15 cellular contexts compared by ENCODE assay signal in genomic region chr9:124934290-124934689, GRCh38. TPM values are rescaled to one million over a fixed set of nuclear protein-coding genes. Genes with fewer than 3 reads are reported as not detected.
A peak's percentile ranks its signal among the peaks of the same experiment; 100 is the strongest.
DNase-seq lines count a peak whose midpoint lies in the region; ATAC-seq and TF ChIP-seq lines count a peak whose summit lies in the region.
"Had no signal": no experiment of that assay in that cellular context is flagged by ENCODE, and none has a peak within 500 bp of the region (broad histone marks: within the 10 kb centered on the region; RNA-seq: fewer than 3 reads in every experiment).

No MANE protein-coding gene starts in this region.

- H3K27me3 ChIP-seq in Karpas-422 (ENCODE audit: low read length) = no peaks in the 10 kb centered on the region
- H3K27me3 ChIP-seq in WERI-Rb-1 (ENCODE audit: insufficient read depth, low read depth, severe bottlenecking) = no peaks in the 10 kb centered on the region
- H3K27me3 ChIP-seq: pancreas, Peyer's patch, tibial artery had no signal

- no peaks in the 10 kb centered on the region for H3K9me2 ChIP-seq in Karpas-422 (replicated peaks; ENCODE audit: insufficient read depth, low read length)

- peaks cover 17% of the 10 kb centered on the region for H3K4me1 ChIP-seq in Karpas-422 (ENCODE audit: low read length)
- H3K4me1 ChIP-seq: pancreas, Peyer's patch, tibial artery had no signal

- no peaks in the 10 kb centered on the region for H4K20me1 ChIP-seq in Karpas-422 (ENCODE audit: insufficient read depth, low read depth, low read length)

- H3K27me3 Mint-ChIP-seq in natural killer cell (ENCODE audit: low read depth in 2 of 2) = no peaks in the 10 kb centered on the region
- H3K27me3 Mint-ChIP-seq in natural killer cell treated with Interleukin-12 subunit alpha and Interleukin-12 subunit beta and Interleukin-15 and Interleukin-18, amount 100 ng/mL, for 72 hours = no peaks in the 10 kb centered on the region
- no peaks in the 10 kb centered on the region for H3K27me3 Mint-ChIP-seq in dendritic cell treated with granulocyte-macrophage colony-stimulating factor and Interleukin-4, amounts not matched to agents 40 ng/mL and 50 ng/mL, for 4 days
- H3K27me3 Mint-ChIP-seq: activated naive CD8-positive, alpha-beta T cell had no signal

- no peaks in the 10 kb centered on the region for H3K9me3 Mint-ChIP-seq in natural killer cell
- H3K9me3 Mint-ChIP-seq in natural killer cell treated with Interleukin-12 subunit alpha and Interleukin-12 subunit beta and Interleukin-15 and Interleukin-18, amount 100 ng/mL, for 72 hours = no peaks in the 10 kb centered on the region
- H3K9me3 Mint-ChIP-seq in dendritic cell treated with granulocyte-macrophage colony-stimulating factor and Interleukin-4, amounts not matched to agents 40 ng/mL and 50 ng/mL, for 4 days = no peaks in the 10 kb centered on the region
- H3K9me3 Mint-ChIP-seq: WTC11 had no signal

- H3K4me1 Mint-ChIP-seq in natural killer cell = peaks cover 7 to 13% of the 10 kb centered on the region in 2 donors
- H3K4me1 Mint-ChIP-seq in natural killer cell treated with Interleukin-12 subunit alpha and Interleukin-12 subunit beta and Interleukin-15 and Interleukin-18, amount 100 ng/mL, for 72 hours (ENCODE audit: low read depth in 2 of 2) = peaks cover 6 to 12% of the 10 kb centered on the region in 2 donors
- H3K4me1 Mint-ChIP-seq in dendritic cell treated with granulocyte-macrophage colony-stimulating factor and Interleukin-4, amounts not matched to agents 40 ng/mL and 50 ng/mL, for 4 days (ENCODE audit: low read depth) = peaks cover 20% of the 10 kb centered on the region
- H3K4me1 Mint-ChIP-seq: WTC11 had no signal

- no peak for TF ChIP-seq CTCF in natural killer cell (IDR thresholded peaks at IDR 0.05)
- TF ChIP-seq CTCF in WERI-Rb-1 (IDR thresholded peaks at IDR 0.05; ENCODE audit: low read depth, low read length) = no peak

- H3K4me3 Mint-ChIP-seq in natural killer cell = no peak overlapping the region
- H3K4me3 Mint-ChIP-seq in natural killer cell treated with Interleukin-12 subunit alpha and Interleukin-12 subunit beta and Interleukin-15 and Interleukin-18, amount 100 ng/mL, for 72 hours = no peak overlapping the region
- H3K4me3 Mint-ChIP-seq in dendritic cell treated with granulocyte-macrophage colony-stimulating factor and Interleukin-4, amounts not matched to agents 40 ng/mL and 50 ng/mL, for 4 days = no peak overlapping the region
- H3K4me3 Mint-ChIP-seq: activated naive CD8-positive, alpha-beta T cell; WTC11 had no signal

- intact Hi-C loops in natural killer cell (cut with micrococcal nuclease) = no loop called here
- intact Hi-C loops in dendritic cell treated with granulocyte-macrophage colony-stimulating factor and Interleukin-4, amounts not matched to agents 40 ng/mL and 50 ng/mL, for 4 days (cut with micrococcal nuclease) = no loop called here

- H3K9ac ChIP-seq in Karpas-422 (ENCODE audit: low read length) = no peak overlapping the region

- H2AFZ ChIP-seq in Karpas-422 (ENCODE audit: low read length) = no peak overlapping the region

- H3K4me2 ChIP-seq in Karpas-422 (ENCODE audit: low read depth, low read length, poor library complexity, severe bottlenecking) = no peak overlapping the region

- H3K79me2 ChIP-seq in Karpas-422 (ENCODE audit: low read length) = peaks cover 12% of the 10 kb centered on the region

- 0 out of 2 replicates have a peak overlapping the region, but pooled peaks have one; percentile 2 for H3K27ac ChIP-seq in Karpas-422 (ENCODE audit: low read length)
- no peak overlapping the region for H3K27ac ChIP-seq in WERI-Rb-1
- H3K27ac ChIP-seq: HL-60, pancreas, Peyer's patch, tibial artery had no signal

- H3K9me3 ChIP-seq in Karpas-422 (ENCODE audit: low read length) (no peaks in the 10 kb centered on the region), WERI-Rb-1 (ENCODE audit: severe bottlenecking) (no peaks in the 10 kb centered on the region)
- H3K9me3 ChIP-seq: pancreas, Peyer's patch, tibial artery had no signal

- ATAC-seq in natural killer cell = no peak
- ATAC-seq in natural killer cell treated with Interleukin-12 subunit alpha and Interleukin-12 subunit beta and Interleukin-15 and Interleukin-18, amount 100 ng/mL, for 72 hours = no peak
- ATAC-seq: pancreas, WTC11 had no signal

- peaks cover 11% of the 10 kb centered on the region for H3K36me3 Mint-ChIP-seq in natural killer cell
- H3K36me3 Mint-ChIP-seq in natural killer cell treated with Interleukin-12 subunit alpha and Interleukin-12 subunit beta and Interleukin-15 and Interleukin-18, amount 100 ng/mL, for 72 hours = peaks cover 26% of the 10 kb centered on the region
- H3K36me3 Mint-ChIP-seq in dendritic cell treated with granulocyte-macrophage colony-stimulating factor and Interleukin-4, amounts not matched to agents 40 ng/mL and 50 ng/mL, for 4 days (ENCODE audit: low read depth) = peaks cover 56% of the 10 kb centered on the region

- peak overlapping the region; percentile 22 to 48 for H3K27ac Mint-ChIP-seq in natural killer cell
- peak overlapping the region in 1 of 2 donors; percentile 26 for H3K27ac Mint-ChIP-seq in natural killer cell treated with Interleukin-12 subunit alpha and Interleukin-12 subunit beta and Interleukin-15 and Interleukin-18, amount 100 ng/mL, for 72 hours
- peak overlapping the region; percentile 18 for H3K27ac Mint-ChIP-seq in dendritic cell treated with granulocyte-macrophage colony-stimulating factor and Interleukin-4, amounts not matched to agents 40 ng/mL and 50 ng/mL, for 4 days
- H3K27ac Mint-ChIP-seq: activated naive CD8-positive, alpha-beta T cell; WTC11 had no signal

- H3K4me3 ChIP-seq in Karpas-422 (ENCODE audit: low read length) (no peak overlapping the region), WERI-Rb-1 (ENCODE audit: low read depth, low read length) (no peak overlapping the region)
- H3K4me3 ChIP-seq: pancreas, Peyer's patch, tibial artery had no signal

- H3K36me3 ChIP-seq in Karpas-422 (ENCODE audit: insufficient read depth, low read length) (peaks cover 24% of the 10 kb centered on the region; the same call in 1 of the 2 replicates), WERI-Rb-1 (peaks cover 2% of the 10 kb centered on the region; the same call in 1 of the 2 replicates)

- DNase-seq in natural killer cell = no peak
- no peak for DNase-seq in natural killer cell treated with Interleukin-12 subunit alpha and Interleukin-12 subunit beta and Interleukin-15 and Interleukin-18, amount 100 ng/mL, for 72 hours (ENCODE audit: low spot score)
- DNase-seq in Karpas-422 = peak; percentile 50
- no peak for DNase-seq in HuH-7 (ENCODE audit: low spot score)
- no peak for DNase-seq in NCI-H748 treated with DMSO at 0.1 percent for 48 hours (lab: John Stamatoyannopoulos, UW)
- no peak for DNase-seq in activated effector memory CD4-positive, alpha-beta T cell treated with anti-CD3 and anti-CD28 coated beads, Interleukin-2, amount 50 U/mL, for 16 hours
- no peak for DNase-seq in WERI-Rb-1
- DNase-seq: islet precursor cell, pancreas, Peyer's patch, tibial artery had no signal

RNA-seq across cellular contexts. Expression of gene GOLGA1, which starts 6.6 kb away (rescaled TPM):
- 10 to 100 TPM; 21.5 to 32.4 (median 27.0) TPM for total RNA-seq in natural killer cell
- total RNA-seq in natural killer cell treated with Interleukin-12 subunit alpha and Interleukin-12 subunit beta and Interleukin-15 and Interleukin-18, amount 100 ng/mL, for 72 hours = 10 to 100 TPM; 22.1 to 22.6 TPM
- total RNA-seq in Karpas-422 (2014; rRNA removed; shearing (Covaris generic); ENCODE audit: low replicate concordance) = 14.2 and 23.3 TPM in 2 replicates
